27 cellular contexts compared by ENCODE assay signal in genomic region chr3:8618950-8619349, GRCh38. TPM values are rescaled to one million over a fixed set of nuclear protein-coding genes. Genes with fewer than 3 reads are reported as not detected.
DNase-seq lines count a peak whose midpoint lies in the region; ATAC-seq, FAIRE-seq and TF ChIP-seq lines count a peak whose summit lies in the region.
"Had no signal": no experiment of that assay in that cellular context is flagged by ENCODE, and none has a peak within 500 bp of the region (broad histone marks: within the 10 kb centered on the region; RNA-seq: fewer than 3 reads in every experiment).

No MANE protein-coding gene starts in this region.

- BruUV-seq in PC-9 (replicated peaks; lab: Mats Ljungman, UMichigan) = no TSS peak

- TF ChIP-seq EP300 in SK-N-SH (IDR thresholded peaks at IDR 0.05; ENCODE audit: borderline replicate concordance in 1 of 2, low read depth in 1 of 2, low read length in 1 of 2) (no peak), suprapubic skin (IDR thresholded peaks at IDR 0.05) (no peak)

- H3K9me2 ChIP-seq in SK-N-SH (no peaks in the 10 kb centered on the region), PC-9 (ENCODE audit: insufficient read depth) (no peaks in the 10 kb centered on the region), hepatocyte (replicated peaks; ENCODE audit: insufficient read depth) (no peaks in the 10 kb centered on the region)

- no peaks in the 10 kb centered on the region for H4K20me1 ChIP-seq in SK-N-SH (ENCODE audit: insufficient read depth)
- H4K20me1 ChIP-seq in PC-9 (ENCODE audit: insufficient read depth) = no peaks in the 10 kb centered on the region
- H4K20me1 ChIP-seq in hepatocyte (ENCODE audit: insufficient read depth, poor library complexity, severe bottlenecking) = no peaks in the 10 kb centered on the region

- H3K4me3 ChIP-seq in SK-N-SH (ENCODE audit: low read depth in 2 of 2, low read length in 1 of 2) (no peak overlapping the region), PC-9 (no peak overlapping the region), hepatocyte (no peak overlapping the region), suprapubic skin (no peak overlapping the region)
- H3K4me3 ChIP-seq: GM23338, Peyer's patch, SK-N-MC had no signal

- TF ChIP-seq CTCF in SK-N-SH (IDR thresholded peaks at IDR 0.05) = no peak
- no peak for TF ChIP-seq CTCF in PC-9 (conservative IDR thresholded peaks at IDR 0.05)
- TF ChIP-seq CTCF in hepatocyte (IDR thresholded peaks at IDR 0.05; ENCODE audit: poor library complexity) = no peak
- no peak for TF ChIP-seq CTCF in suprapubic skin (IDR thresholded peaks at IDR 0.05)

- TF ChIP-seq RAD21 in SK-N-SH (IDR thresholded peaks at IDR 0.05; ENCODE audit: low read length) = no peak

- TF ChIP-seq POLR2A in suprapubic skin (IDR thresholded peaks at IDR 0.05) = no peak

- H3K36me3 ChIP-seq in SK-N-SH (replicated peaks in 1 of 2; ENCODE audit: control insufficient read depth in 1 of 2, insufficient read depth in 2 of 2, low read length in 1 of 2) = no peaks in the 10 kb centered on the region
- no peaks in the 10 kb centered on the region for H3K36me3 ChIP-seq in PC-9 (ENCODE audit: low read depth)
- H3K36me3 ChIP-seq in hepatocyte (replicated peaks; ENCODE audit: insufficient read depth, low read depth) = no peaks in the 10 kb centered on the region
- no peaks in the 10 kb centered on the region for H3K36me3 ChIP-seq in suprapubic skin
- H3K36me3 ChIP-seq: BE2C, Peyer's patch had no signal

- POLR2A ChIA-PET in SK-N-SH (lab: Yijun Ruan, JAX) = no interaction called here
- POLR2A ChIA-PET in PC-9 (lab: Charles Lee; ENCODE audit: unreplicated experiment) = interaction anchor here (0.6 to 1.0 kb wide), 2 partner anchors 174 to 829 kb away, joined by 5 to 6 read pairs; no protein-coding TSS in a partner anchor

- no peak for DNase-seq in SK-N-SH
- DNase-seq in PC-9 = no peak
- DNase-seq in hepatocyte (ENCODE audit: low spot score) = no peak
- DNase-seq in suprapubic skin (ENCODE audit: low spot score in 2 of 2) = peak; percentile 15 to 26
- no peak for DNase-seq in HuH-7 (ENCODE audit: low spot score)
- DNase-seq in frontal cortex (ENCODE audit: low spot score in 2 of 2) = no peak
- DNase-seq: BE2C; CD8-positive, alpha-beta memory T cell; DMS153; H9; MM.1S; NCI-H1417; NCI-H1694 treated with DMSO at 0.1 percent for 48 hours; NCI-H2081; NCI-H2227 treated with DMSO at 0.1 percent for 48 hours; NCI-H69; SIG-M5 had no signal

- H2AFZ ChIP-seq in SK-N-SH (ENCODE audit: low read depth) (no peak overlapping the region), PC-9 (no peak overlapping the region), hepatocyte (no peak overlapping the region)
- H2AFZ ChIP-seq: GM23338 had no signal

- no peak overlapping the region for H3K9ac ChIP-seq in SK-N-SH
- H3K9ac ChIP-seq: KMS-11 had no signal

- no peak overlapping the region for H3K4me2 ChIP-seq in SK-N-SH
- peak overlapping the region; percentile 57 for H3K4me2 ChIP-seq in PC-9
- H3K4me2 ChIP-seq in hepatocyte = no peak overlapping the region
- H3K4me2 ChIP-seq: GM23338, KMS-11 had no signal

- H3F3A ChIP-seq in SK-N-SH (replicated peaks; ENCODE audit: insufficient read depth) (peaks cover 5% of the 10 kb centered on the region), PC-9 (ENCODE audit: insufficient read depth, low read depth) (peaks cover 10% of the 10 kb centered on the region; the same call in 1 of the 2 replicates)

- ATAC-seq in SK-N-SH treated with all-trans-retinoic acid at 6 μM for 48 hours (no peak), HG02642 (IDR thresholded peaks at IDR 0.05; ENCODE audit: poor library complexity, unreplicated experiment) (no peak)
- ATAC-seq: GM23338 had no signal

- H3K9me3 ChIP-seq in SK-N-SH (no peaks in the 10 kb centered on the region), PC-9 (ENCODE audit: insufficient read depth, low read depth) (no peaks in the 10 kb centered on the region), hepatocyte (ENCODE audit: low read depth) (no peaks in the 10 kb centered on the region), suprapubic skin (peaks cover 7% of the 10 kb centered on the region)
- H3K9me3 ChIP-seq: BE2C, Peyer's patch had no signal

- H3K27ac ChIP-seq in SK-N-SH (ENCODE audit: low read depth in 2 of 2, low read length in 1 of 2) = no peak overlapping the region
- peak overlapping the region; percentile 70 for H3K27ac ChIP-seq in PC-9
- H3K27ac ChIP-seq in hepatocyte = peak overlapping the region; percentile 72
- no peak overlapping the region for H3K27ac ChIP-seq in suprapubic skin
- H3K27ac ChIP-seq: 22Rv1, KMS-11, Peyer's patch, SK-N-MC had no signal

- CTCF ChIA-PET in SK-N-SH (lab: Yijun Ruan, JAX) = interaction anchor here (0.9 to 1.3 kb wide), 2 partner anchors 120 to 176 kb away, joined by 3 to 5 read pairs; no protein-coding TSS in a partner anchor
- CTCF ChIA-PET in PC-9 (lab: Charles Lee) = interaction anchor here (0.6 to 0.9 kb wide), 3 partner anchors 175 to 458 kb away, joined by 3 to 4 read pairs (median 3); no protein-coding TSS in a partner anchor

- FAIRE-seq in frontal cortex (lab: Jason Lieb, UNC) = no peak
- FAIRE-seq: HTR-8/SVneo had no signal

- WGBS in SK-N-SH (ENCODE audit: low lambda C conversion rate) = 85% methylated on average over 4 of the region's 4 CpGs
- 96% methylated on average over 4 of the region's 4 CpGs for WGBS in hepatocyte (ENCODE audit: low lambda C conversion rate, missing lambda C conversion rate)
- 100% methylated on average over 3 of the region's 4 CpGs for WGBS in suprapubic skin

- H3K79me2 ChIP-seq in SK-N-SH (ENCODE audit: insufficient read depth) = no peaks in the 10 kb centered on the region
- H3K79me2 ChIP-seq in PC-9 (ENCODE audit: low read depth) = no peaks in the 10 kb centered on the region
- no peaks in the 10 kb centered on the region for H3K79me2 ChIP-seq in hepatocyte

- H3K4me1 ChIP-seq in SK-N-SH (ENCODE audit: control insufficient read depth in 1 of 2, insufficient read depth in 2 of 2, low read depth in 1 of 2, low read length in 1 of 2) (peaks cover 0 to 22% of the 10 kb centered on the region in 2 experiments; a peak in 1 of 4 replicates), PC-9 (replicated peaks; ENCODE audit: insufficient read depth) (peaks cover 19% of the 10 kb centered on the region), hepatocyte (ENCODE audit: insufficient read depth) (peaks cover 16% of the 10 kb centered on the region), suprapubic skin (peaks cover 14% of the 10 kb centered on the region)

- intact Hi-C loops in PC-9 (cut with micrococcal nuclease; ENCODE audit: unreplicated experiment) = loop anchor here (1.0 kb wide), 2 partner anchors 119 to 175 kb away; no protein-coding TSS in a partner anchor

- H3K27me3 ChIP-seq in SK-N-SH (ENCODE audit: insufficient read depth) (no peaks in the 10 kb centered on the region), PC-9 (ENCODE audit: insufficient read depth, low read depth) (no peaks in the 10 kb centered on the region), hepatocyte (no peaks in the 10 kb centered on the region), suprapubic skin (no peaks in the 10 kb centered on the region)
- H3K27me3 ChIP-seq: BE2C, Peyer's patch had no signal

TF ChIP-seq in SK-N-SH treated with all-trans-retinoic acid at 6 μM for 48 hours, 23 proteins besides CTCF, POLR2A, EP300 and RAD21:
- TF ChIP-seq ZNF565 (CRISPR knock-in tag; conservative IDR thresholded peaks at IDR 0.05; ENCODE audit: low read depth) (peak; percentile 82), PPARA (CRISPR knock-in tag; IDR thresholded peaks at IDR 0.05; ENCODE audit: borderline replicate concordance) (no peak)

TF ChIP-seq in SK-N-SH, 30 proteins besides CTCF, POLR2A, EP300 and RAD21:
- TF ChIP-seq YY1 (IDR thresholded peaks at IDR 0.05; ENCODE audit: low read depth) = no peak
- TF ChIP-seq USF1 (IDR thresholded peaks at IDR 0.05; ENCODE audit: borderline replicate concordance, low read depth) = no peak

RNA-seq across cellular contexts. Expression of gene SSUH2, which starts 25.6 kb away (rescaled TPM):
- polyA plus RNA-seq in SK-N-SH (2012; rRNA removed) (0.18 and 0.26 TPM in 2 replicates), hepatocyte (21.3 and 21.6 TPM in 2 replicates)
- polyA plus RNA-seq in SK-N-SH (2012; cell fraction: cytosol; rRNA removed) = 0.10 and 0.30 TPM in 2 replicates
- polyA plus RNA-seq in SK-N-SH (2012; cell fraction: nucleus; rRNA removed) = 0.75 and 1.1 TPM in 2 replicates
- total RNA-seq in PC-9 (2021) (1.6 and 6.1 TPM in 2 replicates), hepatocyte (17.6 and 19.7 TPM in 2 replicates), suprapubic skin (under 1 TPM in 1 of 4 donors, not detected in 3; 0.62 TPM), frontal cortex (0.41 TPM)
- total RNA-seq: CD8-positive, alpha-beta memory T cell had no signal
- polyA plus RNA-seq: CD14-positive monocyte; CD8-positive, alpha-beta memory T cell; IgD-negative memory B cell had no signal

Comparison
In these comparisons a context has a peak if more than half of its experiments do, and no peak if none do; other contexts are left out.
1. DNase-seq: peak in suprapubic skin (2 of 2); none in SK-N-SH (single experiment), PC-9 (0 of 2), hepatocyte (single experiment), HuH-7 (single experiment) and frontal cortex (0 of 2).
2. H3K27ac ChIP-seq: peak in PC-9 (single experiment) and hepatocyte (single experiment); none in SK-N-SH (0 of 2) and suprapubic skin (single experiment).